18 cellular contexts compared by ENCODE assay signal in genomic region chr11:29009426-29009825, GRCh38.
DNase-seq lines count a peak whose midpoint lies in the region; FAIRE-seq and TF ChIP-seq lines count a peak whose summit lies in the region.
"Had no signal": no experiment of that assay in that cellular context is flagged by ENCODE, and none has a peak within 500 bp of the region (broad histone marks: within the 10 kb centered on the region; RNA-seq: fewer than 3 reads in every experiment).

No MANE protein-coding gene starts in this region.

- in situ Hi-C loops in GM23248 (cut with MboI) = no loop called here

- no peaks in the 10 kb centered on the region for H4K20me1 ChIP-seq in GM23248 (ENCODE audit: insufficient read depth)

- H3K9ac ChIP-seq in GM23248 (no peak overlapping the region), adipocyte (ENCODE audit: low read length) (no peak overlapping the region)

- TF ChIP-seq CTCF in AG09309 (IDR thresholded peaks at IDR 0.05; ENCODE audit: control insufficient read depth, insufficient read depth, low read depth, low read length, missing control alignments) = no peak

- no peak for FAIRE-seq in small intestine (lab: Jason Lieb, UNC)
- FAIRE-seq: D721Med had no signal

- H2AFZ ChIP-seq in GM23248 = 0 out of 2 replicates have a peak overlapping the region, but pooled peaks have one; percentile 5

- H3F3A ChIP-seq in GM23248 (ENCODE audit: insufficient read depth) = peaks cover 11% of the 10 kb centered on the region; the same call in 1 of the 2 replicates

- H3K4me2 ChIP-seq in GM23248 (ENCODE audit: unreplicated experiment) = no peak overlapping the region

- no peaks in the 10 kb centered on the region for H3K27me3 ChIP-seq in GM23248 (replicated peaks; ENCODE audit: insufficient read depth)
- no peaks in the 10 kb centered on the region for H3K27me3 ChIP-seq in adipocyte (replicated peaks; ENCODE audit: control insufficient read depth, insufficient read depth, low read length)
- no peaks in the 10 kb centered on the region for H3K27me3 ChIP-seq in small intestine (ENCODE audit: control insufficient read depth in 2 of 2, insufficient read depth in 2 of 2, low read length in 2 of 2)

- DNase-seq in AG09309 (ENCODE audit: low read depth) = peak; percentile 38
- peak; percentile 34 for DNase-seq in GM23248
- peak; percentile 27 for DNase-seq in adipocyte (ENCODE audit: low read depth)
- DNase-seq in fibroblast of gingiva (ENCODE audit: low read depth) = peak; percentile 68
- DNase-seq in SKM-1 treated with dmso at 0.1 percent for 144 hours (lab: John Stamatoyannopoulos, UW; ENCODE audit: unreplicated experiment) = no peak
- no peak for DNase-seq in activated CD8-positive, alpha-beta memory T cell treated with anti-CD3 and anti-CD28 coated beads, Interleukin-2, amount 50 U/mL, for 4 hours
- DNase-seq in T1000 (lab: John Stamatoyannopoulos, UW) = no peak
- DNase-seq in small intestine = no peak
- DNase-seq: C1 segment of cervical spinal cord; CD8-positive, alpha-beta memory T cell; KBM-7; NCI-H1417; NCI-H1930; PC-3; RPMI8226; SHP77 treated with DMSO at 0.1 percent for 48 hours had no signal

- H3K4me1 ChIP-seq in GM23248 (ENCODE audit: insufficient read depth) (peaks cover 18% of the 10 kb centered on the region), adipocyte (ENCODE audit: control insufficient read depth, insufficient read depth, low read length) (no peaks in the 10 kb centered on the region), small intestine (ENCODE audit: control insufficient read depth in 2 of 2, insufficient read depth in 1 of 2, low read depth in 1 of 2, low read length in 1 of 2) (no peaks in the 10 kb centered on the region)
- H3K4me1 ChIP-seq: HAP-1 had no signal

- no peaks in the 10 kb centered on the region for H3K79me2 ChIP-seq in GM23248 (ENCODE audit: insufficient read depth)

- H3K36me3 ChIP-seq in GM23248 (ENCODE audit: low read depth) = no peaks in the 10 kb centered on the region
- H3K36me3 ChIP-seq in adipocyte (ENCODE audit: control insufficient read depth, insufficient read depth, low read length, severe bottlenecking) = no peaks in the 10 kb centered on the region
- H3K36me3 ChIP-seq in small intestine (ENCODE audit: control insufficient read depth in 2 of 2, insufficient read depth in 2 of 2, low read length in 2 of 2) = no peaks in the 10 kb centered on the region
- H3K36me3 ChIP-seq: HAP-1 had no signal

- H3K4me3 ChIP-seq in AG09309 (ENCODE audit: control insufficient read depth, low read depth, low read length) = no peak overlapping the region
- H3K4me3 ChIP-seq in GM23248 = no peak overlapping the region
- no peak overlapping the region for H3K4me3 ChIP-seq in adipocyte (ENCODE audit: low read length)
- H3K4me3 ChIP-seq in small intestine (ENCODE audit: low read depth in 1 of 2, low read length in 2 of 2) = no peak overlapping the region
- H3K4me3 ChIP-seq: HAP-1 had no signal

- H3K27ac ChIP-seq in GM23248 (no peak overlapping the region), small intestine (ENCODE audit: low read depth in 1 of 2, low read length in 1 of 2) (no peak overlapping the region)

- H3K9me3 ChIP-seq in GM23248 (ENCODE audit: low read depth) = no peaks in the 10 kb centered on the region
- H3K9me3 ChIP-seq in adipocyte (ENCODE audit: control insufficient read depth, low read length) = no peaks in the 10 kb centered on the region
- H3K9me3 ChIP-seq in small intestine (ENCODE audit: control insufficient read depth, low read depth) = no peaks in the 10 kb centered on the region
- H3K9me3 ChIP-seq: HAP-1 had no signal

- H3K9me2 ChIP-seq in GM23248 (ENCODE audit: insufficient read depth) = 0 out of 2 replicates have a peak, but pooled peaks cover 3% of the 10 kb centered on the region

Comparison
In these comparisons a context has a peak if more than half of its experiments do, and no peak if none do; other contexts are left out.
1. DNase-seq: peak in AG09309 (single experiment), GM23248 (single experiment), adipocyte (single experiment) and fibroblast of gingiva (single experiment); none in SKM-1 treated with dmso at 0.1 percent for 144 hours (single experiment), activated CD8-positive, alpha-beta memory T cell treated with anti-CD3 and anti-CD28 coated beads, Interleukin-2, amount 50 U/mL, for 4 hours (single experiment), T1000 (single experiment) and small intestine (single experiment).